10 cellular contexts compared by ENCODE assay signal in the genomic region with DNA sequence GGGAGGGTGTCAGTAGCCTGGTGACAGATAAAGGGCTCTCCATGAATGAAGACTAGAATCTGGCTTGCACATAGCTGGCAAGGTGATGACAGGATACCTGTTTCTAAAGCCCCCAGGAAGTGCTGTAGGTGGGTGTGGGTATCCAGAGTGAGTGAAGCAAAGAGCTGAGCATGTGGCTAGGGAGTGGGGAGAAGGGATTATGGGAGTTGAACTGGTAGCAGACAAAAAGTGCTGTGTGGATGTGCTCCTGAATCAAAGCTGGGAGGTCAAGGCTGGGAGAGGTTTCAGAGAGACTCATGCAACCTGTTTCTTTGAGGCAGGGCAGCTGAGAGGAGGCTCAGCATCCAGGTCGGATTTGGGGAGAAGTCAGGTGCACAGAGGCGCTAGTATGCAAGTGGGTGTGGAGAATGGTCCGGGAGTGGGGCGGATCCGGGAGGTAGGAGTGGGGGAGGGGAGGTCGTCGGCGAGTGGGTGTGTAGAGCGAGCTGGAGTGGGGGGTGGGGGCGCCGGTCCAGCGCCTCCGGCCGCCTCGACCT. TPM values are rescaled to one million over a fixed set of nuclear protein-coding genes. Genes with fewer than 3 reads are reported as not detected.
DNase-seq lines count a peak whose midpoint lies in the region; ATAC-seq, FAIRE-seq and TF ChIP-seq lines count a peak whose summit lies in the region.
"Had no signal": no experiment of that assay in that cellular context is flagged by ENCODE, and none has a peak within 500 bp of the region (broad histone marks: within the 10 kb centered on the region; RNA-seq: fewer than 3 reads in every experiment).

No MANE protein-coding gene starts in this region.

- H3K4me1 Mint-ChIP-seq in WTC11 (peaks cover 9% of the 10 kb centered on the region), immature natural killer cell (no peaks in the 10 kb centered on the region)
- H3K4me1 Mint-ChIP-seq: activated naive CD4-positive, alpha-beta T cell treated with anti-CD3 and anti-CD28 coated beads, Interleukin-2, amount 10 ng/mL, durations not matched to agents 7 days and 5 days had no signal

- POLR2A ChIA-PET in WTC11 (lab: Charles Lee), result interaction anchor here (1.9 kb wide), 1 partner anchor 18 kb away, joined by 7 read pairs; no protein-coding TSS in a partner anchor

- H3K4me3 ChIP-seq in iPS DF 6.9 (ENCODE audit: low read length) (peak overlapping the region; percentile 88; the same call in 1 of the 2 replicates), retinal pigment epithelial cell (ENCODE audit: low read length) (peak overlapping the region; percentile 46)

- no peaks in the 10 kb centered on the region for H3K9me3 Mint-ChIP-seq in WTC11
- peaks cover 0 to 17% (median 8%) of the 10 kb centered on the region in 6 donors for H3K9me3 Mint-ChIP-seq in immature natural killer cell
- H3K9me3 Mint-ChIP-seq: activated naive CD4-positive, alpha-beta T cell treated with anti-CD3 and anti-CD28 coated beads, Interleukin-2, amount 10 ng/mL, durations not matched to agents 7 days and 5 days had no signal

- TF ChIP-seq POLR2A in H54 (IDR thresholded peaks at IDR 0.05; ENCODE audit: low read depth, low read length), result no peak

- TF ChIP-seq CTCF in WTC11 (IDR thresholded peaks at IDR 0.05) (no peak), retinal pigment epithelial cell (conservative IDR thresholded peaks at IDR 0.05; ENCODE audit: low read depth, low read length) (no peak)

- H3K9me3 ChIP-seq in iPS DF 6.9 (ENCODE audit: control insufficient read depth, insufficient read depth, low read length), result no peaks in the 10 kb centered on the region

- no peaks in the 10 kb centered on the region for H3K4me1 ChIP-seq in iPS DF 6.9 (ENCODE audit: control insufficient read depth, insufficient read depth, low read length)

- no peaks in the 10 kb centered on the region for H3K36me3 Mint-ChIP-seq in WTC11
- peaks cover 0 to 7% (median 4%) of the 10 kb centered on the region in 3 donors for H3K36me3 Mint-ChIP-seq in immature natural killer cell
- H3K36me3 Mint-ChIP-seq: activated naive CD4-positive, alpha-beta T cell treated with anti-CD3 and anti-CD28 coated beads, Interleukin-2, amount 10 ng/mL, durations not matched to agents 7 days and 5 days had no signal

- ATAC-seq in WTC11, result peak; percentile 20
- ATAC-seq: naive thymus-derived CD4-positive, alpha-beta T cell had no signal

- no peak overlapping the region for H3K27ac Mint-ChIP-seq in WTC11
- no peak overlapping the region for H3K27ac Mint-ChIP-seq in immature natural killer cell
- H3K27ac Mint-ChIP-seq: activated naive CD4-positive, alpha-beta T cell treated with anti-CD3 and anti-CD28 coated beads, Interleukin-2, amount 10 ng/mL, durations not matched to agents 7 days and 5 days; naive thymus-derived CD4-positive, alpha-beta T cell had no signal

- CTCF ChIA-PET in WTC11 (lab: Charles Lee), result interaction anchor here (0.6 to 3.1 kb wide), 9 partner anchors 17 to 564 kb away, joined by 3 to 35 read pairs (median 3); no protein-coding TSS in a partner anchor

- H3K27ac ChIP-seq in iPS DF 6.9 (ENCODE audit: low read length), result no peak overlapping the region

- H3K27me3 Mint-ChIP-seq in WTC11 (ENCODE audit: low read depth), result peaks cover 26% of the 10 kb centered on the region; the same call in 1 of the 2 replicates
- H3K27me3 Mint-ChIP-seq in immature natural killer cell (ENCODE audit: low read depth in 3 of 3), result peaks cover 0 to 6% (median 3%) of the 10 kb centered on the region in 3 donors

- peaks cover 14% of the 10 kb centered on the region; the same call in 1 of the 2 replicates for H3K27me3 ChIP-seq in iPS DF 6.9 (ENCODE audit: control insufficient read depth, insufficient read depth, low read length)

- H3K4me3 Mint-ChIP-seq in WTC11, result peak overlapping the region; percentile 90
- H3K4me3 Mint-ChIP-seq in immature natural killer cell, result no peak overlapping the region
- H3K4me3 Mint-ChIP-seq: activated naive CD4-positive, alpha-beta T cell treated with anti-CD3 and anti-CD28 coated beads, Interleukin-2, amount 10 ng/mL, durations not matched to agents 7 days and 5 days had no signal

- FAIRE-seq in H54 (lab: Jason Lieb, UNC), result no peak

- H3K36me3 ChIP-seq in iPS DF 6.9 (ENCODE audit: control insufficient read depth, insufficient read depth, low read length), result no peaks in the 10 kb centered on the region

- no CpG with 5 or more reads among the region's 15 CpGs for WGBS in iPS DF 6.9 (ENCODE audit: insufficient coverage, insufficient read length)

- DNase-seq in COR-L47 (lab: John Stamatoyannopoulos, UW) (peak; percentile 19), WTC11 (ENCODE audit: low spot score) (peak; percentile 20), iPS DF 6.9 (ENCODE audit: low read depth, low spot score) (no peak), retinal pigment epithelial cell (ENCODE audit: low read depth) (no peak), immature natural killer cell (no peak), H54 (ENCODE audit: insufficient read length, low spot score) (no peak), DMS114 treated with DMSO at 0.1 percent for 48 hours (lab: John Stamatoyannopoulos, UW; ENCODE audit: unreplicated experiment) (no peak)
- no peak for DNase-seq in effector CD4-positive, alpha-beta T cell
- DNase-seq: activated naive CD4-positive, alpha-beta T cell treated with anti-CD3 and anti-CD28 coated beads, Interleukin-2, amount 10 ng/mL, durations not matched to agents 7 days and 5 days; naive thymus-derived CD4-positive, alpha-beta T cell had no signal

TF ChIP-seq in WTC11, 78 proteins besides CTCF, POLR2A, EP300 and RAD21 (continues in another document):
- no peak for TF ChIP-seq ATF1 (CRISPR knock-in tag; IDR thresholded peaks at IDR 0.05)
- TF ChIP-seq ZNF416 (CRISPR knock-in tag; IDR thresholded peaks at IDR 0.05), result no peak
- TF ChIP-seq, protein P1, sequence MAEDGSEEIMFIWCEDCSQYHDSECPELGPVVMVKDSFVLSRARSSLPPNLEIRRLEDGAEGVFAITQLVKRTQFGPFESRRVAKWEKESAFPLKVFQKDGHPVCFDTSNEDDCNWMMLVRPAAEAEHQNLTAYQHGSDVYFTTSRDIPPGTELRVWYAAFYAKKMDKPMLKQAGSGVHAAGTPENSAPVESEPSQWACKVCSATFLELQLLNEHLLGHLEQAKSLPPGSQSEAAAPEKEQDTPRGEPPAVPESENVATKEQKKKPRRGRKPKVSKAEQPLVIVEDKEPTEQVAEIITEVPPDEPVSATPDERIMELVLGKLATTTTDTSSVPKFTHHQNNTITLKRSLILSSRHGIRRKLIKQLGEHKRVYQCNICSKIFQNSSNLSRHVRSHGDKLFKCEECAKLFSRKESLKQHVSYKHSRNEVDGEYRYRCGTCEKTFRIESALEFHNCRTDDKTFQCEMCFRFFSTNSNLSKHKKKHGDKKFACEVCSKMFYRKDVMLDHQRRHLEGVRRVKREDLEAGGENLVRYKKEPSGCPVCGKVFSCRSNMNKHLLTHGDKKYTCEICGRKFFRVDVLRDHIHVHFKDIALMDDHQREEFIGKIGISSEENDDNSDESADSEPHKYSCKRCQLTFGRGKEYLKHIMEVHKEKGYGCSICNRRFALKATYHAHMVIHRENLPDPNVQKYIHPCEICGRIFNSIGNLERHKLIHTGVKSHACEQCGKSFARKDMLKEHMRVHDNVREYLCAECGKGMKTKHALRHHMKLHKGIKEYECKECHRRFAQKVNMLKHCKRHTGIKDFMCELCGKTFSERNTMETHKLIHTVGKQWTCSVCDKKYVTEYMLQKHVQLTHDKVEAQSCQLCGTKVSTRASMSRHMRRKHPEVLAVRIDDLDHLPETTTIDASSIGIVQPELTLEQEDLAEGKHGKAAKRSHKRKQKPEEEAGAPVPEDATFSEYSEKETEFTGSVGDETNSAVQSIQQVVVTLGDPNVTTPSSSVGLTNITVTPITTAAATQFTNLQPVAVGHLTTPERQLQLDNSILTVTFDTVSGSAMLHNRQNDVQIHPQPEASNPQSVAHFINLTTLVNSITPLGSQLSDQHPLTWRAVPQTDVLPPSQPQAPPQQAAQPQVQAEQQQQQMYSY (CRISPR knock-in tag; IDR thresholded peaks at IDR 0.05), result no peak
- TF ChIP-seq SOX15 (CRISPR knock-in tag; IDR thresholded peaks at IDR 0.05), result no peak
- TF ChIP-seq, protein P2, sequence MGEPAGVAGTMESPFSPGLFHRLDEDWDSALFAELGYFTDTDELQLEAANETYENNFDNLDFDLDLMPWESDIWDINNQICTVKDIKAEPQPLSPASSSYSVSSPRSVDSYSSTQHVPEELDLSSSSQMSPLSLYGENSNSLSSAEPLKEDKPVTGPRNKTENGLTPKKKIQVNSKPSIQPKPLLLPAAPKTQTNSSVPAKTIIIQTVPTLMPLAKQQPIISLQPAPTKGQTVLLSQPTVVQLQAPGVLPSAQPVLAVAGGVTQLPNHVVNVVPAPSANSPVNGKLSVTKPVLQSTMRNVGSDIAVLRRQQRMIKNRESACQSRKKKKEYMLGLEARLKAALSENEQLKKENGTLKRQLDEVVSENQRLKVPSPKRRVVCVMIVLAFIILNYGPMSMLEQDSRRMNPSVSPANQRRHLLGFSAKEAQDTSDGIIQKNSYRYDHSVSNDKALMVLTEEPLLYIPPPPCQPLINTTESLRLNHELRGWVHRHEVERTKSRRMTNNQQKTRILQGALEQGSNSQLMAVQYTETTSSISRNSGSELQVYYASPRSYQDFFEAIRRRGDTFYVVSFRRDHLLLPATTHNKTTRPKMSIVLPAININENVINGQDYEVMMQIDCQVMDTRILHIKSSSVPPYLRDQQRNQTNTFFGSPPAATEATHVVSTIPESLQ (CRISPR knock-in tag; IDR thresholded peaks at IDR 0.05), result no peak
- TF ChIP-seq, protein P3, sequence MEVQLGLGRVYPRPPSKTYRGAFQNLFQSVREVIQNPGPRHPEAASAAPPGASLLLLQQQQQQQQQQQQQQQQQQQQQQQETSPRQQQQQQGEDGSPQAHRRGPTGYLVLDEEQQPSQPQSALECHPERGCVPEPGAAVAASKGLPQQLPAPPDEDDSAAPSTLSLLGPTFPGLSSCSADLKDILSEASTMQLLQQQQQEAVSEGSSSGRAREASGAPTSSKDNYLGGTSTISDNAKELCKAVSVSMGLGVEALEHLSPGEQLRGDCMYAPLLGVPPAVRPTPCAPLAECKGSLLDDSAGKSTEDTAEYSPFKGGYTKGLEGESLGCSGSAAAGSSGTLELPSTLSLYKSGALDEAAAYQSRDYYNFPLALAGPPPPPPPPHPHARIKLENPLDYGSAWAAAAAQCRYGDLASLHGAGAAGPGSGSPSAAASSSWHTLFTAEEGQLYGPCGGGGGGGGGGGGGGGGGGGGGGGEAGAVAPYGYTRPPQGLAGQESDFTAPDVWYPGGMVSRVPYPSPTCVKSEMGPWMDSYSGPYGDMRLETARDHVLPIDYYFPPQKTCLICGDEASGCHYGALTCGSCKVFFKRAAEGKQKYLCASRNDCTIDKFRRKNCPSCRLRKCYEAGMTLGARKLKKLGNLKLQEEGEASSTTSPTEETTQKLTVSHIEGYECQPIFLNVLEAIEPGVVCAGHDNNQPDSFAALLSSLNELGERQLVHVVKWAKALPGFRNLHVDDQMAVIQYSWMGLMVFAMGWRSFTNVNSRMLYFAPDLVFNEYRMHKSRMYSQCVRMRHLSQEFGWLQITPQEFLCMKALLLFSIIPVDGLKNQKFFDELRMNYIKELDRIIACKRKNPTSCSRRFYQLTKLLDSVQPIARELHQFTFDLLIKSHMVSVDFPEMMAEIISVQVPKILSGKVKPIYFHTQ (CRISPR knock-in tag; IDR thresholded peaks at IDR 0.05), result no peak

RNA-seq across cellular contexts. Expression of a gene that starts 0.6 kb away (rescaled TPM):
- 3.4 to 5.0 TPM (median 4.7 TPM) in 3 replicates for total RNA-seq in WTC11 (2021)
- polyA plus RNA-seq in immature natural killer cell, result not detected
- polyA plus RNA-seq: naive thymus-derived CD4-positive, alpha-beta T cell had no signal

RNA-seq across cellular contexts. Expression of a gene that starts 6.8 kb away (rescaled TPM):
- 0.24 to 0.41 TPM (median 0.34 TPM) in 3 replicates for total RNA-seq in WTC11 (2021)
- polyA plus RNA-seq in immature natural killer cell, result not detected
- total RNA-seq: naive thymus-derived CD4-positive, alpha-beta T cell had no signal
- polyA plus RNA-seq: naive thymus-derived CD4-positive, alpha-beta T cell had no signal

Comparison
In these comparisons a context has a peak if more than half of its experiments do, and no peak if none do; other contexts are left out.
1. DNase-seq: peak in COR-L47 (single experiment) and WTC11 (single experiment); none in iPS DF 6.9 (single experiment), retinal pigment epithelial cell (single experiment), immature natural killer cell (0 of 3), H54 (single experiment), DMS114 treated with DMSO at 0.1 percent for 48 hours (single experiment) and effector CD4-positive, alpha-beta T cell (single experiment).